Comparison of ENCODE assay signal across 13 cellular contexts in genomic region chr11:8532475-8532874, GRCh38.
A peak's percentile ranks its signal among the peaks of the same experiment; 100 is the strongest.
DNase-seq lines count a peak whose midpoint lies in the region; ATAC-seq, FAIRE-seq and TF ChIP-seq lines count a peak whose summit lies in the region.
"Had no signal": no experiment of that assay in that cellular context is flagged by ENCODE, and none has a peak within 500 bp of the region (broad histone marks: within the 10 kb centered on the region; RNA-seq: fewer than 3 reads in every experiment).

No MANE protein-coding gene starts in this region.

- no peak overlapping the region for H3K27ac ChIP-seq in trophoblast cell (ENCODE audit: low read depth, low read length)

- WGBS in trophoblast cell (ENCODE audit: extremely low coverage, insufficient coverage, insufficient read length): no CpG with 5 or more reads among the region's 2 CpGs

- DNase-seq in activated B cell treated with CpG ODN at 0.5 μM for 24 hours (no peak), trophoblast cell (no peak), pons (ENCODE audit: low spot score) (no peak), urothelium cell line (ENCODE audit: low spot score) (no peak)
- no peak for DNase-seq in activated naive CD4-positive, alpha-beta T cell treated with anti-CD3 and anti-CD28 coated beads for 36 hours
- DNase-seq: CD4-positive, alpha-beta memory T cell; retina had no signal

- no peaks in the 10 kb centered on the region for H3K9me3 Mint-ChIP-seq in activated B cell treated with CpG ODN at 0.5 μM for 24 hours
- H3K9me3 Mint-ChIP-seq in activated naive CD4-positive, alpha-beta T cell treated with anti-CD3 and anti-CD28 coated beads for 36 hours: no peaks in the 10 kb centered on the region

- no peaks in the 10 kb centered on the region for H3K27me3 ChIP-seq in trophoblast cell (ENCODE audit: insufficient read depth, low read length)

- no peak overlapping the region for H2BK120ac ChIP-seq in trophoblast cell (ENCODE audit: insufficient read depth, low read length, poor library complexity)

- intact Hi-C loops in activated B cell treated with CpG ODN at 0.5 μM for 24 hours (cut with micrococcal nuclease): loop anchor here (1.0 kb wide), 1 partner anchor 189 kb away; no protein-coding TSS in a partner anchor
- intact Hi-C loops in activated naive CD4-positive, alpha-beta T cell treated with anti-CD3 and anti-CD28 coated beads for 36 hours (cut with micrococcal nuclease): no loop called here

- H3K36me3 Mint-ChIP-seq in activated B cell treated with CpG ODN at 0.5 μM for 24 hours (ENCODE audit: low read depth): no peaks in the 10 kb centered on the region
- H3K36me3 Mint-ChIP-seq in activated naive CD4-positive, alpha-beta T cell treated with anti-CD3 and anti-CD28 coated beads for 36 hours (ENCODE audit: low read depth): no peaks in the 10 kb centered on the region
- H3K36me3 Mint-ChIP-seq: CD4-positive, alpha-beta memory T cell had no signal

- H3K9me3 ChIP-seq in trophoblast cell (ENCODE audit: insufficient read depth, low read depth, low read length): no peaks in the 10 kb centered on the region

- H3K36me3 ChIP-seq in trophoblast cell (ENCODE audit: control insufficient read depth in 1 of 2, insufficient read depth in 2 of 2, low read length in 2 of 2): no peaks in the 10 kb centered on the region

- POLR2A ChIA-PET in activated B cell treated with CpG ODN at 0.5 μM for 24 hours (lab: Charles Lee): interaction anchor here (0.8 to 1.5 kb wide), 2 partner anchors 324 to 326 kb away, joined by 3 to 4 read pairs; no protein-coding TSS in a partner anchor

- H3K14ac ChIP-seq in trophoblast cell (ENCODE audit: low read length): no peak overlapping the region

- H2AFZ ChIP-seq in trophoblast cell (ENCODE audit: insufficient read depth, low read length, poor library complexity): no peak overlapping the region

- H3K27me3 Mint-ChIP-seq in activated B cell treated with CpG ODN at 0.5 μM for 24 hours: no peaks in the 10 kb centered on the region
- H3K27me3 Mint-ChIP-seq in activated naive CD4-positive, alpha-beta T cell treated with anti-CD3 and anti-CD28 coated beads for 36 hours (ENCODE audit: low read depth): peaks cover 7% of the 10 kb centered on the region

- H4K12ac ChIP-seq in trophoblast cell (ENCODE audit: low read depth, low read length): no peak overlapping the region

- no peak for TF ChIP-seq CTCF in activated B cell treated with CpG ODN at 0.5 μM for 24 hours (IDR thresholded peaks at IDR 0.05)

- H3K9ac ChIP-seq in trophoblast cell (ENCODE audit: low read length): no peak overlapping the region

- H3K4me3 Mint-ChIP-seq in activated B cell treated with CpG ODN at 0.5 μM for 24 hours: peak overlapping the region; percentile 44
- no peak overlapping the region for H3K4me3 Mint-ChIP-seq in activated naive CD4-positive, alpha-beta T cell treated with anti-CD3 and anti-CD28 coated beads for 36 hours
- H3K4me3 Mint-ChIP-seq: activated naive CD8-positive, alpha-beta T cell; CD4-positive, alpha-beta memory T cell had no signal

- no peak for FAIRE-seq in urothelium cell line (lab: Jason Lieb, UNC)
- FAIRE-seq: colon had no signal

- H3K79me2 ChIP-seq in trophoblast cell (ENCODE audit: control insufficient read depth, insufficient read depth, low read length, poor library complexity): no peaks in the 10 kb centered on the region

- no peak overlapping the region for H2BK5ac ChIP-seq in trophoblast cell (ENCODE audit: low read depth, low read length, poor library complexity)

- CTCF ChIA-PET in activated B cell treated with CpG ODN at 0.5 μM for 24 hours (lab: Charles Lee): interaction anchor here (1.8 kb wide), 1 partner anchor 34 kb away, joined by 5 read pairs; no protein-coding TSS in a partner anchor
- CTCF ChIA-PET in activated naive CD4-positive, alpha-beta T cell treated with anti-CD3 and anti-CD28 coated beads for 36 hours (lab: Charles Lee): no interaction called here

- H4K8ac ChIP-seq in trophoblast cell (ENCODE audit: low read depth, low read length): no peak overlapping the region

- peaks cover 52% of the 10 kb centered on the region for H3K4me1 Mint-ChIP-seq in activated B cell treated with CpG ODN at 0.5 μM for 24 hours
- H3K4me1 Mint-ChIP-seq in activated naive CD4-positive, alpha-beta T cell treated with anti-CD3 and anti-CD28 coated beads for 36 hours (ENCODE audit: low read depth): no peaks in the 10 kb centered on the region
- H3K4me1 Mint-ChIP-seq: CD4-positive, alpha-beta memory T cell had no signal

- H3K4me2 ChIP-seq in trophoblast cell (ENCODE audit: low read length): no peak overlapping the region

- ATAC-seq in GM18861 (IDR thresholded peaks at IDR 0.05; ENCODE audit: unreplicated experiment) (peak; percentile 58), GM21526 (IDR thresholded peaks at IDR 0.05; ENCODE audit: low FRiP score, unreplicated experiment) (peak; percentile 65), HG03066 (IDR thresholded peaks at IDR 0.05; ENCODE audit: low read depth, unreplicated experiment) (peak; percentile 52), activated B cell treated with CpG ODN at 0.5 μM for 24 hours (ENCODE audit: low read depth) (peak; percentile 67)
- ATAC-seq: HCT116 had no signal

- no peak overlapping the region for H3K18ac ChIP-seq in trophoblast cell (ENCODE audit: low read length)

- H2AK5ac ChIP-seq in trophoblast cell (ENCODE audit: low read length): no peak overlapping the region

- no peak overlapping the region for H3K4ac ChIP-seq in trophoblast cell (ENCODE audit: low read depth, low read length)

- no peak overlapping the region for H3K4me3 ChIP-seq in trophoblast cell (ENCODE audit: low read depth, low read length)

- no peak overlapping the region for H4K91ac ChIP-seq in trophoblast cell (ENCODE audit: low read depth, low read length)

- H2BK12ac ChIP-seq in trophoblast cell (ENCODE audit: low read length): no peak overlapping the region

- H3K23ac ChIP-seq in trophoblast cell (ENCODE audit: low read length): no peak overlapping the region

- peak overlapping the region; percentile 90 for H3K27ac Mint-ChIP-seq in activated B cell treated with CpG ODN at 0.5 μM for 24 hours
- H3K27ac Mint-ChIP-seq in activated naive CD4-positive, alpha-beta T cell treated with anti-CD3 and anti-CD28 coated beads for 36 hours: no peak overlapping the region
- H3K27ac Mint-ChIP-seq: activated naive CD8-positive, alpha-beta T cell; CD4-positive, alpha-beta memory T cell had no signal

- H3K79me1 ChIP-seq in trophoblast cell (ENCODE audit: low read length): no peaks in the 10 kb centered on the region

- H3K4me1 ChIP-seq in trophoblast cell (ENCODE audit: control insufficient read depth in 1 of 2, insufficient read depth in 2 of 2, low read length in 2 of 2): no peaks in the 10 kb centered on the region
